In genomic region chr2:140177081-140177480, GRCh38 we compare ENCODE assay signal across 17 cellular contexts.
DNase-seq lines count a peak whose midpoint lies in the region; ATAC-seq and TF ChIP-seq lines count a peak whose summit lies in the region.
"Had no signal": no experiment of that assay in that cellular context is flagged by ENCODE, and none has a peak within 500 bp of the region (broad histone marks: within the 10 kb centered on the region; RNA-seq: fewer than 3 reads in every experiment).

No MANE protein-coding gene starts in this region.

- H3K4me1 Mint-ChIP-seq in glutamatergic neuron (ENCODE audit: low read depth, unreplicated experiment) = peaks cover 14% of the 10 kb centered on the region
- H3K4me1 Mint-ChIP-seq: CD4-positive, CD25-positive, alpha-beta regulatory T cell; CD8-positive, alpha-beta memory T cell had no signal

- H3K27ac Mint-ChIP-seq in glutamatergic neuron (ENCODE audit: unreplicated experiment) = peak overlapping the region; percentile 40
- H3K27ac Mint-ChIP-seq: CD4-positive, CD25-positive, alpha-beta regulatory T cell; CD8-positive, alpha-beta memory T cell; HFFc6 had no signal

- H3K36me3 Mint-ChIP-seq in glutamatergic neuron (ENCODE audit: unreplicated experiment) = no peaks in the 10 kb centered on the region
- H3K36me3 Mint-ChIP-seq: CD4-positive, CD25-positive, alpha-beta regulatory T cell; CD8-positive, alpha-beta memory T cell had no signal

- peaks cover 3% of the 10 kb centered on the region for H3K9me3 Mint-ChIP-seq in glutamatergic neuron (ENCODE audit: unreplicated experiment)

- no peak for ATAC-seq in GM18868 (IDR thresholded peaks at IDR 0.05; ENCODE audit: unreplicated experiment)
- ATAC-seq: GM12878, HCT116 had no signal

- DNase-seq in NCI-H2171 (lab: John Stamatoyannopoulos, UW) (peak; percentile 16), NCI-H69 (lab: John Stamatoyannopoulos, UW) (peak; percentile 6), glutamatergic neuron (no peak), NCI-H128 (lab: John Stamatoyannopoulos, UW; ENCODE audit: unreplicated experiment) (no peak)
- DNase-seq in activated CD4-positive, alpha-beta T cell treated with anti-CD3 and anti-CD28 coated beads, Interleukin-2, amount 50 U/mL, for 1 hour = no peak
- DNase-seq: ACHN; BE2C; CD4-positive, CD25-positive, alpha-beta regulatory T cell; CD8-positive, alpha-beta memory T cell; COR-L47; DMS79 treated with DMSO at 0.1 percent for 48 hours; GOT3; H7; HFFc6 had no signal

- TF ChIP-seq CTCF in glutamatergic neuron (IDR thresholded peaks at IDR 0.05; ENCODE audit: partially characterized antibody, unreplicated experiment) = no peak

- H3K4me3 Mint-ChIP-seq in glutamatergic neuron (ENCODE audit: unreplicated experiment) = peak overlapping the region; percentile 22
- H3K4me3 Mint-ChIP-seq: CD4-positive, CD25-positive, alpha-beta regulatory T cell; CD8-positive, alpha-beta memory T cell; HFFc6 had no signal

- no peaks in the 10 kb centered on the region for H3K27me3 Mint-ChIP-seq in glutamatergic neuron (ENCODE audit: unreplicated experiment)
- H3K27me3 Mint-ChIP-seq: CD4-positive, CD25-positive, alpha-beta regulatory T cell; CD8-positive, alpha-beta memory T cell had no signal

Comparison
In these comparisons a context has a peak if more than half of its experiments do, and no peak if none do; other contexts are left out.
1. DNase-seq: peak in NCI-H2171 (single experiment) and NCI-H69 (single experiment); none in glutamatergic neuron (single experiment), NCI-H128 (single experiment) and activated CD4-positive, alpha-beta T cell treated with anti-CD3 and anti-CD28 coated beads, Interleukin-2, amount 50 U/mL, for 1 hour (single experiment).